In genomic region chr21:14210738-14211137, GRCh38 we compare ENCODE assay signal across 11 cellular contexts. TPM values are rescaled to one million over a fixed set of nuclear protein-coding genes. Genes with fewer than 3 reads are reported as not detected.
"Had no signal": no experiment of that assay in that cellular context is flagged by ENCODE, and none has a peak within 500 bp of the region (broad histone marks: within the 10 kb centered on the region; RNA-seq: fewer than 3 reads in every experiment).

LIPI (minus strand) TSS chr21:14210955; CDS start chr21:14210845, 110 bp downstream.

- H3K4me3 ChIP-seq: GM23338, HAP-1 had no signal

- H3K36me3 ChIP-seq: HAP-1 had no signal

- H3K4me2 ChIP-seq: GM23338 had no signal

- DNase-seq: H7, HFFc6, KBM-7 had no signal

- H3K4me1 ChIP-seq: HAP-1 had no signal

- H2AFZ ChIP-seq: GM23338 had no signal

- H3K9me3 ChIP-seq: HAP-1 had no signal

- FAIRE-seq: HepG2 had no signal

- ATAC-seq: GM23338, HCT116, HepG2 had no signal

- H3K27ac ChIP-seq: HL-60 had no signal

RNA-seq across cellular contexts. Expression of gene LIPI, which starts in this region (rescaled TPM):
- total RNA-seq: GM23338, H4, H7, HepG2, HFFc6, HT1080 had no signal
- polyA plus RNA-seq: GM23338, HepG2, IgD-negative memory B cell had no signal
